Comparison of ENCODE assay signal across 20 cellular contexts in the genomic region with DNA sequence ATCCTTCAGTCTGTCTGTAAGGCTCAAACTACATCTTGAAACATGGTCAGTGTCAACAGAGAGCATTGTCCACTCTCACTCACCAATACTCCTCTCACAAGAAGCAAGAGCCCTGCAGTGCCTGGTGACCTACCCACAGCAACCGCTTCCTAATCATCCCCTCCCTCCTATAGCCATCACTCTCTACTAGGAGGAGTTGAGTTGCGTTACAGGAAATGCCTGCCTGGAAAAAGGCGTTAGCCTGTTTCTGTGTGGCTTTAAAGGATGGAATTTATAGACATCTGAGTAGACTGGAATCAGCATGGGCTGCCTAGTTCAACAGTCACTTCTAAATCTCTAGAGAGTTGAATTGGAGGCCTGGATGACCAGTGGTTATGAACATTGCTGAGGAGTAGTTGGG.
"Had no signal": no experiment of that assay in that cellular context is flagged by ENCODE, and none has a peak within 500 bp of the region (broad histone marks: within the 10 kb centered on the region; RNA-seq: fewer than 3 reads in every experiment).

No MANE protein-coding gene starts in this region.

- H3K9me3 Mint-ChIP-seq: activated CD4-positive, alpha-beta T cell treated with anti-CD3 and anti-CD28 coated beads, Interleukin-2, amount 10 ng/mL, durations not matched to agents 7 days and 5 days; activated T-cell treated with anti-CD3 and anti-CD28 coated beads, Interleukin-2, amount 50 U/mL, for 72 hours had no signal

- H3K4me3 Mint-ChIP-seq: activated CD4-positive, alpha-beta T cell treated with anti-CD3 and anti-CD28 coated beads, Interleukin-2, amount 10 ng/mL, durations not matched to agents 7 days and 5 days; activated CD8-positive, alpha-beta T cell treated with anti-CD3 and anti-CD28 coated beads, Interleukin-2, amount 10 ng/mL, durations not matched to agents 7 days and 5 days; activated T-cell treated with anti-CD3 and anti-CD28 coated beads, Interleukin-2, amount 50 U/mL, for 72 hours had no signal

- H3K9me3 ChIP-seq: ascending aorta, gastroesophageal sphincter, heart left ventricle, tibial nerve, uterus had no signal

- H3K4me3 ChIP-seq: ascending aorta, gastroesophageal sphincter, heart left ventricle, lung, tibial nerve, uterus had no signal

- DNase-seq: activated CD4-positive, alpha-beta T cell treated with anti-CD3 and anti-CD28 coated beads, Interleukin-2, amount 10 ng/mL, durations not matched to agents 7 days and 5 days; activated CD4-positive, CD25-positive, alpha-beta regulatory T cell; activated CD8-positive, alpha-beta memory T cell treated with anti-CD3 and anti-CD28 coated beads, Interleukin-2, amount 50 U/mL, for 4 hours; activated CD8-positive, alpha-beta T cell treated with anti-CD3 and anti-CD28 coated beads, Interleukin-2, amount 10 ng/mL, durations not matched to agents 7 days and 5 days; activated effector memory CD4-positive, alpha-beta T cell treated with anti-CD3 and anti-CD28 coated beads, Interleukin-2, amount 50 U/mL, for 16 hours; activated naive CD4-positive, alpha-beta T cell treated with anti-CD3 and anti-CD28 coated beads, Interleukin-2, amount 50 U/mL, for 16 hours; activated T-cell treated with anti-CD3 and anti-CD28 coated beads, Interleukin-2, amount 50 U/mL, for 72 hours; cerebellar nuclear complex; heart left ventricle; stimulated activated CD4-positive, alpha-beta T cell treated with anti-CD3 and anti-CD28 coated beads, Interleukin-2, amount 100 ng/mL, for 24 hours; stimulated activated naive CD4-positive, alpha-beta T cell treated with Interleukin-2 at 50 U/mL for 16 hours; T-helper 1 cell; T-helper 9 cell; uterus had no signal

- ATAC-seq: activated CD8-positive, alpha-beta T cell treated with anti-CD3 and anti-CD28 coated beads, Interleukin-2, amount 10 ng/mL, durations not matched to agents 7 days and 5 days; activated T-cell treated with anti-CD3 and anti-CD28 coated beads, Interleukin-2, amount 50 U/mL, for 72 hours; gastroesophageal sphincter; heart left ventricle had no signal

- H3K27ac ChIP-seq: ascending aorta, epithelial cell of prostate, gastroesophageal sphincter, heart left ventricle, tibial nerve, uterus had no signal

- H3K27me3 ChIP-seq: ascending aorta, gastroesophageal sphincter, heart left ventricle, tibial nerve, uterus had no signal

- H3K36me3 ChIP-seq: ascending aorta, gastroesophageal sphincter, heart left ventricle, tibial nerve, uterus had no signal

- H3K4me1 ChIP-seq: uterus had no signal

- H3K27ac Mint-ChIP-seq: activated CD4-positive, alpha-beta T cell treated with anti-CD3 and anti-CD28 coated beads, Interleukin-2, amount 10 ng/mL, durations not matched to agents 7 days and 5 days; activated CD8-positive, alpha-beta T cell treated with anti-CD3 and anti-CD28 coated beads, Interleukin-2, amount 10 ng/mL, durations not matched to agents 7 days and 5 days; activated T-cell treated with anti-CD3 and anti-CD28 coated beads, Interleukin-2, amount 50 U/mL, for 72 hours; progenitor cell of endocrine pancreas had no signal

- H3K27me3 Mint-ChIP-seq: progenitor cell of endocrine pancreas had no signal
